In the genomic region with DNA sequence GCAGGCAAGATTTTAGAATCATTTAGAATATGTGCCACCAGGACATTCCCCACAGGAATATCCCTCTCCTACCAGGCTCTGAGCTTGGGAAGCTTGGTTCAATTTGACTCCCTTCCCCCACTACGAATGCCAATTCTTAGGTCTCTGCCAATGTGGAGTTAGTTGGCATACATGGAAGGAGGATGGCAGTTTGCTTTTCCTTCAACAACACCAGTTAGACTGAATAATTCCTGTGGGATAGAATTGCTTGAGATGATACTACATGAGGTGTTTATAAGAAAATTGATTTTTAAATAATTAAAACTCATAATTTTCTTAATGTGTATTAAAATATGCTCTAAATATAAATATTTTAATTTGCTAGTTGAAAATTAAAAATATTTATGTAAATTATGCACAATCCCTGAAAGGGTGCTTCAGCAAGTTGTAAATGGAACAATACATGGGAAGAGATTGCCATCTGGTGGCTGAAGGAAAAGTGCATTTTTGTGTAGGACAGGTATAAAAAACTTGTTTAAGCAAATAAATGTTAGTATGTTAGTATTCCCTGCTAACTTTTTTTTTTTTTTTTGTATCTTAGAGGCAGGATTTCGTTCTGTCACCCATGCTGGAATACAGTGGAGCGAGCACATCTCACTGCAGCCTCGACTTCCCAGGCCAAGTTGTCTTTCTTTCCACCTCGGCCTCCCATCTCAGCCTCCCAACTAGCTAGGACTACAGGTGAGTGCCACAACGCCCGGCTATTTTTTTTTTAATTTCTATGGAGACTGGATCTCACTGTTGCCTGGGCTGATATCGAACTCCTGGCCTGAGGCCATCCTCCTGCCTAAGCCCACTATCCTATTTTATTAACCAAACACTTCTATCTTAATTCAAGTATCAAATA, we compare ENCODE assay signal across 9 cellular contexts. TPM values are rescaled to one million over a fixed set of nuclear protein-coding genes. Genes with fewer than 3 reads are reported as not detected.
DNase-seq lines count a peak whose midpoint lies in the region; ATAC-seq and TF ChIP-seq lines count a peak whose summit lies in the region.
"Had no signal": no experiment of that assay in that cellular context is flagged by ENCODE, and none has a peak within 500 bp of the region (broad histone marks: within the 10 kb centered on the region; RNA-seq: fewer than 3 reads in every experiment).

No MANE protein-coding gene starts in this region.

- H3K27ac Mint-ChIP-seq in naive thymus-derived CD4-positive, alpha-beta T cell = no peak overlapping the region
- H3K27ac Mint-ChIP-seq: stimulated activated naive CD8-positive, alpha-beta T cell treated with anti-CD3 and anti-CD28 coated beads, Interleukin-15, Interleukin-2, amounts not matched to agents 100 ng/mL and 50 ng/mL, for 24 hours had no signal

- peak; percentile 56 for ATAC-seq in GM18867 (IDR thresholded peaks at IDR 0.05; ENCODE audit: unreplicated experiment)
- peak; percentile 60 for ATAC-seq in naive thymus-derived CD4-positive, alpha-beta T cell
- no peak for ATAC-seq in GM21717 (IDR thresholded peaks at IDR 0.05; ENCODE audit: unreplicated experiment)
- no peak for ATAC-seq in GM18870 (IDR thresholded peaks at IDR 0.05; ENCODE audit: unreplicated experiment)

- no peaks in the 10 kb centered on the region for H3K4me1 Mint-ChIP-seq in naive thymus-derived CD4-positive, alpha-beta T cell

- no peaks in the 10 kb centered on the region for H3K36me3 ChIP-seq in WERI-Rb-1
- H3K36me3 ChIP-seq in naive thymus-derived CD4-positive, alpha-beta T cell (ENCODE audit: control insufficient read depth in 2 of 3, insufficient read depth in 3 of 3, low read length in 3 of 3) = no peaks in the 10 kb centered on the region

- CTCF ChIA-PET in naive thymus-derived CD4-positive, alpha-beta T cell (lab: Charles Lee) = interaction anchor here (0.6 to 5.0 kb wide), 12 partner anchors 9 to 1203 kb away, joined by 3 to 45 read pairs (median 4); no protein-coding TSS in a partner anchor

- no peak overlapping the region for H3K4me3 ChIP-seq in WERI-Rb-1 (ENCODE audit: low read depth, low read length)
- H3K4me3 ChIP-seq in naive thymus-derived CD4-positive, alpha-beta T cell (ENCODE audit: low read length) = no peak overlapping the region

- H3K9me3 Mint-ChIP-seq in naive thymus-derived CD4-positive, alpha-beta T cell = no peaks in the 10 kb centered on the region
- H3K9me3 Mint-ChIP-seq: stimulated activated naive CD8-positive, alpha-beta T cell treated with anti-CD3 and anti-CD28 coated beads, Interleukin-15, Interleukin-2, amounts not matched to agents 100 ng/mL and 50 ng/mL, for 24 hours had no signal

- peak; percentile 36; the same call in 1 of the 2 replicates for TF ChIP-seq CTCF in WERI-Rb-1 (IDR thresholded peaks at IDR 0.05; ENCODE audit: low read depth, low read length)

- POLR2A ChIA-PET in naive thymus-derived CD4-positive, alpha-beta T cell (lab: Charles Lee) = interaction anchor here (0.6 kb wide), 1 partner anchor 72 kb away, joined by 3 read pairs; no protein-coding TSS in a partner anchor

- H3K9me3 ChIP-seq in WERI-Rb-1 (ENCODE audit: severe bottlenecking) = no peaks in the 10 kb centered on the region
- no peaks in the 10 kb centered on the region for H3K9me3 ChIP-seq in naive thymus-derived CD4-positive, alpha-beta T cell (ENCODE audit: control insufficient read depth in 2 of 3, low read length in 3 of 3)

- peaks cover 7 to 35% (median 13%) of the 10 kb centered on the region in 5 donors for H3K27me3 Mint-ChIP-seq in naive thymus-derived CD4-positive, alpha-beta T cell

- H3K4me3 Mint-ChIP-seq in naive thymus-derived CD4-positive, alpha-beta T cell = no peak overlapping the region
- H3K4me3 Mint-ChIP-seq: stimulated activated naive CD8-positive, alpha-beta T cell treated with anti-CD3 and anti-CD28 coated beads, Interleukin-15, Interleukin-2, amounts not matched to agents 100 ng/mL and 50 ng/mL, for 24 hours had no signal

- H3K27ac ChIP-seq in WERI-Rb-1 = no peak overlapping the region
- H3K27ac ChIP-seq in naive thymus-derived CD4-positive, alpha-beta T cell (ENCODE audit: low read depth, low read length) = no peak overlapping the region

- H3K27me3 ChIP-seq in WERI-Rb-1 (ENCODE audit: insufficient read depth, low read depth, severe bottlenecking) = no peaks in the 10 kb centered on the region
- no peaks in the 10 kb centered on the region for H3K27me3 ChIP-seq in naive thymus-derived CD4-positive, alpha-beta T cell (ENCODE audit: control insufficient read depth in 2 of 2, insufficient read depth in 2 of 2, low read length in 2 of 2)

- H3K36me3 Mint-ChIP-seq in naive thymus-derived CD4-positive, alpha-beta T cell = no peaks in the 10 kb centered on the region

- peak; percentile 35 for DNase-seq in COLO668 (lab: John Stamatoyannopoulos, UW; ENCODE audit: unreplicated experiment)
- peak; percentile 58 for DNase-seq in NCI-H146 treated with DMSO at 0.1 percent for 48 hours (lab: John Stamatoyannopoulos, UW; ENCODE audit: unreplicated experiment)
- DNase-seq in WERI-Rb-1 = peak; percentile 43
- peak; percentile 73 to 86 for DNase-seq in erythroblast (lab: John Stamatoyannopoulos, UW)
- peak in 7 of 9 donors; percentile 45 to 72 (median 64) for DNase-seq in naive thymus-derived CD4-positive, alpha-beta T cell

- intact Hi-C loops in naive thymus-derived CD4-positive, alpha-beta T cell (cut with micrococcal nuclease) = loop anchor here (1.0 to 10.0 kb wide), 11 partner anchors 43 to 1134 kb away; a partner anchor contains a TSS

- no peak for TF ChIP-seq POLR2A in erythroblast (IDR thresholded peaks at IDR 0.05; ENCODE audit: low read length)

- no peaks in the 10 kb centered on the region for H3K4me1 ChIP-seq in naive thymus-derived CD4-positive, alpha-beta T cell (ENCODE audit: control insufficient read depth in 2 of 2, insufficient read depth in 2 of 2, low read length in 2 of 2)

RNA-seq across cellular contexts. Expression of a gene that starts 25.8 kb away (rescaled TPM):
- total RNA-seq in naive thymus-derived CD4-positive, alpha-beta T cell = 10 to 100 TPM; 42.2 to 97.2 (median 70.9) TPM
- 100 to 1,000 TPM in 1 of 2 donors, 10 to 100 TPM in 1; 94.5 to 119 TPM for polyA plus RNA-seq in naive thymus-derived CD4-positive, alpha-beta T cell

RNA-seq across cellular contexts. Expression of a gene that starts 54.8 kb away (rescaled TPM):
- total RNA-seq in naive thymus-derived CD4-positive, alpha-beta T cell = 10 to 100 TPM in 4 of 5 experiments, 1 to 10 TPM in 1; 8.4 to 15.9 (median 12.2) TPM
- 10 to 100 TPM; 30.3 to 33.4 TPM for polyA plus RNA-seq in naive thymus-derived CD4-positive, alpha-beta T cell

Comparison
In these comparisons a context has a peak if more than half of its experiments do, and no peak if none do; other contexts are left out.
1. ATAC-seq: peak in GM18867 (single experiment) and naive thymus-derived CD4-positive, alpha-beta T cell (single experiment); none in GM21717 (single experiment) and GM18870 (single experiment).
2. Peak in every context shown above with its lines, with median percentiles within 50 percentile points of each other: DNase-seq.